Comparison of ENCODE assay signal across 10 cellular contexts in the genomic region with DNA sequence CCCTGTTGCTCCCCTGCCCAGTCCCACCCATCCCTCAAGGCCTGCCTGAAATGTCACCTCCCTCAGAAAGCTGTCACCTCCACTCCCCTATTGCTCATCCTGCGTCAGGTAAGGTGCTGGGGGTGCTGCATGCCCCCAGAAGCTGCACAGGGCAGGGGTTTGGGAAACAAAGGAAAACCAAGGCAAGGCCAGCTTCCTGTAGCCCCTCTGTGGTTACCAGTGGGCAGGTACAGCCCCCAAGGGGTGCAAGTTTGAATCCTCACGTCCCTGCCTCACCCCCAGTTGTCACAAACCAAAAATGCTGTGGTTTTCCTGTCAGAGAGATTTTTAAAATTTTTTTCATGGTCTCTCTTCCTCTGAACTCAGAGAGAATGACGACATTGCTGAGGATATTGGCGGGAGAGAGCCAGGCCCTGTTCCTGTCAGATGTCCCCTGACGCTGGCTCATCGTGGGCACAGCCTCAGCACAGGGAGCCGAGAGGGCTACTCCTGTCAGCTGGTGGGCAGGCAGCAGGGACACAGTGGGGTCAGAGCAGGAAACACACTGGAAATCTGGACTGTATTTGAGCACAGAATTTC. TPM values are rescaled to one million over a fixed set of nuclear protein-coding genes. Genes with fewer than 3 reads are reported as not detected.
DNase-seq lines count a peak whose midpoint lies in the region; ATAC-seq, FAIRE-seq and TF ChIP-seq lines count a peak whose summit lies in the region.
"Had no signal": no experiment of that assay in that cellular context is flagged by ENCODE, and none has a peak within 500 bp of the region (broad histone marks: within the 10 kb centered on the region; RNA-seq: fewer than 3 reads in every experiment).

No MANE protein-coding gene starts in this region.

- H3K4me3 ChIP-seq in RWPE2 (ENCODE audit: severe bottlenecking), result no peak overlapping the region
- H3K4me3 ChIP-seq in astrocyte of the spinal cord (ENCODE audit: low read depth, low read length), result no peak overlapping the region
- no peak overlapping the region for H3K4me3 ChIP-seq in skin epidermis

- no peaks in the 10 kb centered on the region for H3K27me3 ChIP-seq in RWPE2 (ENCODE audit: insufficient read depth, poor library complexity, severe bottlenecking)

- TF ChIP-seq CTCF in RWPE2 (IDR thresholded peaks at IDR 0.05; ENCODE audit: poor library complexity, severe bottlenecking) (no peak), astrocyte of the spinal cord (IDR thresholded peaks at IDR 0.05; ENCODE audit: low read depth, low read length) (no peak)

- H3K9me3 ChIP-seq in RWPE2 (ENCODE audit: severe bottlenecking), result no peaks in the 10 kb centered on the region

- peak; percentile 75 for FAIRE-seq in GM12891 (lab: Jason Lieb, UNC)

- H3K27ac ChIP-seq in RWPE2 (ENCODE audit: poor library complexity, severe bottlenecking), result peak overlapping the region; percentile 15
- peak overlapping the region in 13 of 21 experiments; percentile 3 to 78 (median 42) for H3K27ac ChIP-seq in skin epidermis

- no peak for ATAC-seq in RWPE2 (ENCODE audit: low read depth)
- no peak for ATAC-seq in HG03196 (IDR thresholded peaks at IDR 0.05; ENCODE audit: unreplicated experiment)
- no peak for ATAC-seq in GM18502 (IDR thresholded peaks at IDR 0.05; ENCODE audit: poor library complexity, unreplicated experiment)
- ATAC-seq: esophagus mucosa had no signal

- peaks cover 5% of the 10 kb centered on the region for H3K4me1 ChIP-seq in RWPE2 (ENCODE audit: insufficient read depth, poor library complexity, severe bottlenecking)

- H3K36me3 ChIP-seq in RWPE2 (ENCODE audit: low read depth), result no peaks in the 10 kb centered on the region

- no peak for TF ChIP-seq POLR2A in GM12891 (IDR thresholded peaks at IDR 0.05; ENCODE audit: low read depth, low read length)

- DNase-seq in GM12891 (ENCODE audit: insufficient read length, low spot score) (peak; percentile 28), RWPE2 (ENCODE audit: low spot score) (no peak), astrocyte of the spinal cord (ENCODE audit: low read depth, low spot score) (peak; percentile 36), OCI-M2 (lab: John Stamatoyannopoulos, UW; ENCODE audit: unreplicated experiment) (no peak), NCI-H748 (lab: John Stamatoyannopoulos, UW; ENCODE audit: unreplicated experiment) (no peak)
- DNase-seq: SHP77 had no signal

- in situ Hi-C loops in astrocyte of the spinal cord (cut with HindIII; ENCODE audit: low sequenced_read_pairs), result no loop called here

TF ChIP-seq in GM12891, 5 proteins besides CTCF, POLR2A, EP300 and RAD21:
- TF ChIP-seq TAF1 (IDR thresholded peaks at IDR 0.05; ENCODE audit: low read depth, low read length), result no peak
- no peak for TF ChIP-seq POU2F2 (IDR thresholded peaks at IDR 0.05; ENCODE audit: low read depth, low read length)
- TF ChIP-seq POLR2AphosphoS5 (IDR thresholded peaks at IDR 0.05; ENCODE audit: low read depth, low read length), result no peak
- no peak for TF ChIP-seq SPI1 (IDR thresholded peaks at IDR 0.05; ENCODE audit: low read depth, low read length)
- TF ChIP-seq PAX5 (IDR thresholded peaks at IDR 0.05; ENCODE audit: insufficient read depth, low read length, severe bottlenecking), result no peak

RNA-seq across cellular contexts. Expression of gene PSTPIP1, which starts 27.0 kb away (rescaled TPM):
- 5.2 TPM for polyA plus RNA-seq in GM12891 (2012; ENCODE audit: low read depth, missing spikeins)

RNA-seq across cellular contexts. Expression of gene TSPAN3, which starts 49.0 kb away (rescaled TPM):
- 34.5 TPM for polyA plus RNA-seq in GM12891 (2012; ENCODE audit: low read depth, missing spikeins)

Comparison
In these comparisons a context has a peak if more than half of its experiments do, and no peak if none do; other contexts are left out.
1. DNase-seq: peak in GM12891 (single experiment) and astrocyte of the spinal cord (single experiment); none in RWPE2 (single experiment), OCI-M2 (single experiment) and NCI-H748 (single experiment).